8 cellular contexts compared by ENCODE assay signal in the genomic region with DNA sequence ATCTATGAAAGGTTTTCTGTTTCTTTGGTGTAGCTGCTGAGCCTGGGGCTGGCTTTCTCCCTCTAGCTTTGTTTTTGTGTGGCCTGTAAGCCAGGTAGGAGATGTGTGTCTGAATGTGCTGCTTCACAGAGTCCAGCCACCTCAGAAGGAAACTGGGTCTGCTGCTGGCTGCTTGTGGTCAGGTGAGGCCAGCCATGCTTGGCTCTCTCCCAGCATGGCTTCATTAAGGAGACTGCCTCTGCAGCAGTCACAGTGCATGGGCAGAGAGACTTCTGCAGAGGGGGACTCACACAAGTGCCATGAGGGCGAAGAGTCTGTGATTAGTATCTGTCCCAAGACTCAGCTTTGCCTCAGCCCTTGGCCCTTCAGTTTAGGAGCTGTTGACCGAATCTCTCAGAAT. TPM values are rescaled to one million over a fixed set of nuclear protein-coding genes. Genes with fewer than 3 reads are reported as not detected.
DNase-seq lines count a peak whose midpoint lies in the region; ATAC-seq, FAIRE-seq and TF ChIP-seq lines count a peak whose summit lies in the region.

No MANE protein-coding gene starts in this region.

- in situ Hi-C loops in G401 (cut with HindIII; ENCODE audit: low sequenced_read_pairs) (no loop called here), transverse colon (cut with MboI; ENCODE audit: low pct_ligation_motif_present in 1 of 4, low pct_unique_long_range_greater_than_20kb in 1 of 4, low sequenced_read_pairs in 3 of 4) (no loop called here)

- H3K9me3 Mint-ChIP-seq in HFFc6: peaks cover 4% of the 10 kb centered on the region; the same call in 1 of the 2 replicates

- H3K36me3 ChIP-seq in OCI-LY1 (ENCODE audit: insufficient read depth, low read length) (peaks cover 30% of the 10 kb centered on the region), keratinocyte (ENCODE audit: control insufficient read depth in 2 of 2, extremely low read depth in 1 of 2, insufficient read depth in 2 of 2, low read length in 2 of 2) (no peaks in the 10 kb centered on the region), transverse colon (no peaks in the 10 kb centered on the region)

- H3K4me3 ChIP-seq in OCI-LY1 (ENCODE audit: low read depth, low read length, poor library complexity, severe bottlenecking) (no peak overlapping the region), keratinocyte (ENCODE audit: control insufficient read depth in 2 of 3, extremely low read depth in 1 of 3, insufficient read depth in 2 of 3, low read depth in 1 of 3, low read length in 3 of 3) (no peak overlapping the region), transverse colon (no peak overlapping the region)

- 55% methylated on average over 2 of the region's 2 CpGs; no CpG with 5 or more reads in 1 of the 2 donors for WGBS in transverse colon (ENCODE audit: low coverage in 1 of 2), 2 donors

- H2AFZ ChIP-seq in OCI-LY1 (ENCODE audit: low read length) (no peak overlapping the region), keratinocyte (ENCODE audit: control insufficient read depth, low read length) (no peak overlapping the region)

- peaks cover 14% of the 10 kb centered on the region for H3K4me1 ChIP-seq in OCI-LY1 (ENCODE audit: insufficient read depth, low read length, severe bottlenecking)
- peaks cover 45% of the 10 kb centered on the region for H3K4me1 ChIP-seq in keratinocyte (ENCODE audit: control insufficient read depth, extremely low read depth, insufficient read depth, low read length)
- H3K4me1 ChIP-seq in transverse colon: peaks cover 0 to 14% (median 9%) of the 10 kb centered on the region in 4 donors

- H3K36me3 Mint-ChIP-seq in HFFc6 (ENCODE audit: low read depth): peaks cover 16% of the 10 kb centered on the region

- no peaks in the 10 kb centered on the region; the same call in 1 of the 2 replicates for H3K79me2 ChIP-seq in OCI-LY1 (ENCODE audit: insufficient read depth, low read length)
- H3K79me2 ChIP-seq in keratinocyte (ENCODE audit: control insufficient read depth, insufficient read depth, low read length): peaks cover 43% of the 10 kb centered on the region

- no peaks in the 10 kb centered on the region; the same call in 1 of the 2 replicates for H3K27me3 Mint-ChIP-seq in HFFc6 (ENCODE audit: insufficient read depth)

- H3K9me3 ChIP-seq in OCI-LY1 (ENCODE audit: low read length) (no peaks in the 10 kb centered on the region), keratinocyte (ENCODE audit: control insufficient read depth, low read depth, low read length) (no peaks in the 10 kb centered on the region), transverse colon (no peaks in the 10 kb centered on the region)

- H3K27me3 ChIP-seq in OCI-LY1 (ENCODE audit: insufficient read depth, low read length) (no peaks in the 10 kb centered on the region), keratinocyte (ENCODE audit: control insufficient read depth, extremely low read depth, insufficient read depth, low read length) (no peaks in the 10 kb centered on the region), transverse colon (no peaks in the 10 kb centered on the region)

- DNase-seq in HFFc6 (peak; percentile 19), keratinocyte (ENCODE audit: low read depth, low spot score) (no peak), GF-D8 (lab: John Stamatoyannopoulos, UW) (no peak), G401 (ENCODE audit: low spot score) (no peak), NOMO-1 treated with dmso at 0.1 percent for 144 hours (lab: John Stamatoyannopoulos, UW; ENCODE audit: unreplicated experiment) (no peak), transverse colon (no peak)

- H3K9ac ChIP-seq in OCI-LY1 (ENCODE audit: low read length) (peak overlapping the region; percentile 21; the same call in 1 of the 2 replicates), keratinocyte (ENCODE audit: control insufficient read depth, extremely low read depth, insufficient read depth, low read length) (no peak overlapping the region)

- TF ChIP-seq EP300 in transverse colon (IDR thresholded peaks at IDR 0.05; ENCODE audit: low read depth): no peak

- FAIRE-seq in keratinocyte (lab: Jason Lieb, UNC): no peak

- no peaks in the 10 kb centered on the region for H3K9me2 ChIP-seq in OCI-LY1 (ENCODE audit: low read depth, low read length)

- no peaks in the 10 kb centered on the region for H3K9me1 ChIP-seq in keratinocyte (ENCODE audit: control insufficient read depth, extremely low read depth, insufficient read depth, low read length)

- dilution Hi-C loops in keratinocyte (cut with MboI; ENCODE audit: extremely low pct_ligation_motif_present, low sequenced_read_pairs): no loop called here

- TF ChIP-seq POLR2A in transverse colon (IDR thresholded peaks at IDR 0.05): no peak

- peak overlapping the region; percentile 80 for H3K4me3 Mint-ChIP-seq in HFFc6

- H3K4me1 Mint-ChIP-seq in HFFc6 (ENCODE audit: low read depth): peaks cover 63% of the 10 kb centered on the region

- peak overlapping the region; percentile 27 for H3K27ac ChIP-seq in OCI-LY1 (ENCODE audit: low read depth, low read length, poor library complexity, severe bottlenecking)
- no peak overlapping the region for H3K27ac ChIP-seq in keratinocyte (ENCODE audit: control insufficient read depth, insufficient read depth, low read length)
- no peak overlapping the region for H3K27ac ChIP-seq in transverse colon

- ATAC-seq in GM18867 (IDR thresholded peaks at IDR 0.05; ENCODE audit: unreplicated experiment): peak; percentile 82

- peak overlapping the region; percentile 80 for H3K27ac Mint-ChIP-seq in HFFc6

- H3K4me2 ChIP-seq in OCI-LY1 (ENCODE audit: low read length) (no peak overlapping the region), keratinocyte (ENCODE audit: control insufficient read depth, extremely low read depth, insufficient read depth, low read depth, low read length) (peak overlapping the region; percentile 46)

- no peaks in the 10 kb centered on the region for H4K20me1 ChIP-seq in OCI-LY1 (ENCODE audit: insufficient read depth, low read length)
- no peaks in the 10 kb centered on the region for H4K20me1 ChIP-seq in keratinocyte (ENCODE audit: control insufficient read depth, extremely low read depth, insufficient read depth, low read length)

- intact Hi-C loops in transverse colon (cut with DNase I; ENCODE audit: low total_unique reads): no loop called here

- no peaks in the 10 kb centered on the region for H3F3A ChIP-seq in OCI-LY1 (ENCODE audit: insufficient read depth, low read length)

- no peak for TF ChIP-seq CTCF in HFFc6 (IDR thresholded peaks at IDR 0.05)
- TF ChIP-seq CTCF in OCI-LY1 (IDR thresholded peaks at IDR 0.05; ENCODE audit: low read length): no peak
- TF ChIP-seq CTCF in keratinocyte (optimal IDR thresholded peaks at IDR 0.05 in 1 of 3, IDR thresholded peaks at IDR 0.05 in 1 of 3, conservative IDR thresholded peaks at IDR 0.05 in 1 of 3; ENCODE audit: extremely low read depth in 1 of 3, insufficient read depth in 2 of 3, low read length in 3 of 3): no peak
- no peak for TF ChIP-seq CTCF in transverse colon (IDR thresholded peaks at IDR 0.05)

RNA-seq across cellular contexts. Expression of gene MAN2A1, which starts 50.6 kb away (rescaled TPM):
- total RNA-seq in HFFc6 (2021; fragmentation: NEBNext Ultra II Directional; extraction: Animal tissue kit (Norgen Biotek cat#: 25700)): 10 to 100 TPM; 29.1 to 47.7 (median 39.0) TPM
- 38.3 to 63.8 TPM (median 50.5 TPM) in 3 replicates for polyA plus RNA-seq in keratinocyte
- polyA plus RNA-seq in keratinocyte (2011; ENCODE audit: low read depth): 106 TPM
- 13.3 and 23.9 TPM in 2 replicates for polyA plus RNA-seq in keratinocyte (2011; cell fraction: cytosol; rRNA removed)
- polyA plus RNA-seq in keratinocyte (2011; cell fraction: nucleus; rRNA removed): 61.7 and 89.6 TPM in 2 replicates
- 24.8 and 45.4 TPM in 2 replicates for polyA plus RNA-seq in keratinocyte (2012; ENCODE audit: low replicate concordance)
- polyA minus RNA-seq in keratinocyte: 20.5 to 113 TPM (median 95.0 TPM) in 3 replicates
- 60.2 TPM for polyA minus RNA-seq in keratinocyte (2011; cell fraction: cytosol; rRNA and poly(A)+ RNA removed)
- 186 and 287 TPM in 2 replicates for polyA minus RNA-seq in keratinocyte (2011; cell fraction: nucleus; rRNA and poly(A)+ RNA removed)
- total RNA-seq in G401 (2014; rRNA removed; shearing (Covaris generic)): 21.5 and 22.0 TPM in 2 replicates
- total RNA-seq in transverse colon: 10 to 100 TPM; 39.2 to 95.3 (median 70.4) TPM
